In genomic region chr2:238125127-238125885, GRCh38 we compare ENCODE assay signal across 25 cellular contexts. TPM values are rescaled to one million over a fixed set of nuclear protein-coding genes. Genes with fewer than 3 reads are reported as not detected.
DNase-seq lines count a peak whose midpoint lies in the region; ATAC-seq and TF ChIP-seq lines count a peak whose summit lies in the region.
"Had no signal": no experiment of that assay in that cellular context is flagged by ENCODE, and none has a peak within 500 bp of the region (broad histone marks: within the 10 kb centered on the region; RNA-seq: fewer than 3 reads in every experiment).

No MANE protein-coding gene starts in this region.

- intact Hi-C loops in Right ventricle myocardium superior (cut with DNase I): no loop called here
- intact Hi-C loops in left ventricle myocardium inferior (cut with micrococcal nuclease): no loop called here
- intact Hi-C loops in lower lobe of right lung (cut with DNase I): no loop called here
- intact Hi-C loops in spleen (cut with DNase I; ENCODE audit: low total_unique reads): no loop called here

- H3K4me1 ChIP-seq in left ventricle myocardium inferior: peaks cover 5% of the 10 kb centered on the region
- H3K4me1 ChIP-seq in lower lobe of right lung: no peaks in the 10 kb centered on the region
- H3K4me1 ChIP-seq in spleen: peaks cover 0 to 8% (median 3%) of the 10 kb centered on the region in 6 donors

- no peaks in the 10 kb centered on the region for H3K27me3 Mint-ChIP-seq in chondrocyte (ENCODE audit: low read depth)

- no peaks in the 10 kb centered on the region for H3K9me3 ChIP-seq in left ventricle myocardium inferior (replicated peaks)
- no peaks in the 10 kb centered on the region for H3K9me3 ChIP-seq in lower lobe of right lung
- H3K9me3 ChIP-seq in spleen: no peaks in the 10 kb centered on the region

- no peaks in the 10 kb centered on the region for H3K9me3 Mint-ChIP-seq in chondrocyte (ENCODE audit: low read depth)
- H3K9me3 Mint-ChIP-seq: CD8-positive, alpha-beta T cell; H9 had no signal

- TF ChIP-seq POLR2A in spleen (IDR thresholded peaks at IDR 0.05): no peak

- peaks cover 36% of the 10 kb centered on the region for H3K27me3 ChIP-seq in left ventricle myocardium inferior (ENCODE audit: low read depth)
- H3K27me3 ChIP-seq in lower lobe of right lung (ENCODE audit: low read depth): peaks cover 7% of the 10 kb centered on the region
- peaks cover 0 to 17% (median 0%) of the 10 kb centered on the region in 7 donors for H3K27me3 ChIP-seq in spleen (replicated peaks in 1 of 7)

- H3K36me3 ChIP-seq in left ventricle myocardium inferior: no peaks in the 10 kb centered on the region
- H3K36me3 ChIP-seq in lower lobe of right lung: no peaks in the 10 kb centered on the region
- no peaks in the 10 kb centered on the region for H3K36me3 ChIP-seq in spleen

- no peak overlapping the region for H3K4me3 Mint-ChIP-seq in chondrocyte (ENCODE audit: unreplicated experiment)
- H3K4me3 Mint-ChIP-seq: CD8-positive, alpha-beta T cell; H9 had no signal

- peak; percentile 35 for DNase-seq in Right ventricle myocardium superior
- DNase-seq in left ventricle myocardium inferior: no peak
- peak; percentile 77 for DNase-seq in chondrocyte (ENCODE audit: low spot score)
- peak; percentile 39 for DNase-seq in lower lobe of right lung
- DNase-seq in spleen: peak; percentile 58
- DNase-seq in NCI-H1092 treated with DMSO at 0.1 percent for 48 hours (lab: John Stamatoyannopoulos, UW): no peak
- DNase-seq: AML-193; C1 segment of cervical spinal cord; GDM1; H9; KG1; NCI-H1092; NCI-H2029 treated with DMSO at 0.1 percent for 48 hours; NCI-H226; NCI-H510A treated with DMSO at 0.1 percent for 48 hours; NCI-H774; NK-92 treated with Interleukin-12 subunit alpha and Interleukin-12 subunit beta, amount 100 ng/mL, for 24 hours had no signal

- H3K4me3 ChIP-seq in left ventricle myocardium inferior (no peak overlapping the region), lower lobe of right lung (no peak overlapping the region), spleen (no peak overlapping the region)

- TF ChIP-seq CTCF in left ventricle myocardium inferior (IDR thresholded peaks at IDR 0.05; ENCODE audit: borderline replicate concordance) (no peak), chondrocyte (IDR thresholded peaks at IDR 0.05) (no peak), lower lobe of right lung (IDR thresholded peaks at IDR 0.05) (no peak), spleen (IDR thresholded peaks at IDR 0.05 in 8 of 11, conservative IDR thresholded peaks at IDR 0.05 in 3 of 11) (no peak)

- no peak for ATAC-seq in Right ventricle myocardium superior (ENCODE audit: poor library complexity)
- no peak for ATAC-seq in lower lobe of right lung
- ATAC-seq in GM19397 (IDR thresholded peaks at IDR 0.05; ENCODE audit: unreplicated experiment): no peak
- ATAC-seq: CD8-positive, alpha-beta T cell; SK-N-SH treated with all-trans-retinoic acid at 6 μM for 48 hours had no signal

- H3K36me3 Mint-ChIP-seq in chondrocyte (ENCODE audit: low read depth): no peaks in the 10 kb centered on the region
- H3K36me3 Mint-ChIP-seq: CD8-positive, alpha-beta T cell had no signal

- WGBS in spleen, 5 donors: 88 to 94% (median 89%) methylated on average over 14 to 20 of the region's 20 CpGs

- H3K4me1 Mint-ChIP-seq in chondrocyte (ENCODE audit: low read depth): peaks cover 3% of the 10 kb centered on the region
- H3K4me1 Mint-ChIP-seq: H9 had no signal

- no peak overlapping the region for H3K27ac Mint-ChIP-seq in chondrocyte (ENCODE audit: unreplicated experiment)
- H3K27ac Mint-ChIP-seq: CD8-positive, alpha-beta T cell had no signal

- no peak overlapping the region for H3K27ac ChIP-seq in left ventricle myocardium inferior (replicated peaks)
- no peak overlapping the region for H3K27ac ChIP-seq in lower lobe of right lung
- H3K27ac ChIP-seq in spleen: no peak overlapping the region
- H3K27ac ChIP-seq: HL-60, RWPE1 had no signal

RNA-seq across cellular contexts. Expression of gene KLHL30, which starts 13.2 kb away (rescaled TPM):
- 20.0 TPM for total RNA-seq in Right ventricle myocardium superior
- 17.3 TPM for total RNA-seq in left ventricle myocardium inferior
- total RNA-seq in chondrocyte: 12.2 to 25.6 TPM (median 24.4 TPM) in 3 replicates
- 0.71 TPM for total RNA-seq in lower lobe of right lung
- total RNA-seq in spleen: under 1 TPM in 5 of 7 donors, not detected in 2; 0.15 to 0.85 (median 0.23) TPM
- polyA plus RNA-seq in spleen: under 1 TPM; 0.09 to 0.29 (median 0.22) TPM
- total RNA-seq: CD8-positive, alpha-beta T cell; H9 had no signal
- polyA plus RNA-seq: AG04450 had no signal

RNA-seq across cellular contexts. Expression of gene ESPNL, which starts 25.2 kb away (rescaled TPM):
- total RNA-seq in Right ventricle myocardium superior (not detected), left ventricle myocardium inferior (not detected), chondrocyte (0.07 to 0.17 TPM (median 0.15 TPM) in 3 replicates), lower lobe of right lung (0.09 TPM), spleen (1 to 10 TPM in 4 of 7 donors, under 1 TPM in 3; 0.65 to 5.1 (median 1.5) TPM)
- 1 to 10 TPM; 1.3 to 6.2 (median 3.8) TPM for polyA plus RNA-seq in spleen
- total RNA-seq: A172; CD8-positive, alpha-beta T cell; HT-29 had no signal

RNA-seq across cellular contexts. Expression of gene ERFE, which starts 33.5 kb away (rescaled TPM):
- total RNA-seq in Right ventricle myocardium superior (not detected), left ventricle myocardium inferior (0.44 TPM), chondrocyte (1.8 to 10.3 TPM (median 9.4 TPM) in 3 replicates), lower lobe of right lung (not detected), spleen (10 to 100 TPM in 1 of 7 donors, 1 to 10 TPM in 5, under 1 TPM in 1; 0.49 to 11.0 (median 2.4) TPM)
- polyA plus RNA-seq in spleen: under 1 TPM; 0.06 to 0.63 (median 0.16) TPM
- total RNA-seq: CD8-positive, alpha-beta T cell had no signal

Comparison
In these comparisons a context has a peak if more than half of its experiments do, and no peak if none do; other contexts are left out.
1. DNase-seq: peak in Right ventricle myocardium superior (single experiment), chondrocyte (single experiment), lower lobe of right lung (single experiment) and spleen (single experiment); none in left ventricle myocardium inferior (single experiment) and NCI-H1092 treated with DMSO at 0.1 percent for 48 hours (single experiment).